ENCODE assay signal across 9 cellular contexts in the genomic region with DNA sequence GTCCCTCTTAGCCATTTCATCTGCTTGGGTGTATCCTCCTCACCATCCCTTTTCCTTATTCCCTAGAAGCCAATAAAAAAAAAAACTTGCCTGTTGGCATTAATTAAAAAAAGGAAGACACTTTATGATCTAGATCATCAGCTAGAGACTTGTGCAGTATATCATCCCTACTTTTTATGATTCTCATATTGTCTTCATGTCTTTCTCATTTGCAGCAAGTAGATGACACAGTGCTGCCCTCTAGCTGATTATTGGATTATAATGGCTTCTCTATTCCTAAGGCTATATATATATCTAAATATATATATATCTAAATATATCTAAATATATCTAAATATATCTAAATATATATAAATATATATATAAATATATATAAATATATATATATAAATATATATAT.
DNase-seq lines count a peak whose midpoint lies in the region; ATAC-seq and TF ChIP-seq lines count a peak whose summit lies in the region.
"Had no signal": no experiment of that assay in that cellular context is flagged by ENCODE, and none has a peak within 500 bp of the region (broad histone marks: within the 10 kb centered on the region; RNA-seq: fewer than 3 reads in every experiment).

No MANE protein-coding gene starts in this region.

- no peaks in the 10 kb centered on the region for H3K9me3 Mint-ChIP-seq in neural progenitor cell
- H3K9me3 Mint-ChIP-seq: activated naive CD8-positive, alpha-beta T cell treated with anti-CD3 and anti-CD28 coated beads, Interleukin-2, amount 10 ng/mL, durations not matched to agents 7 days and 5 days had no signal

- H3K9ac ChIP-seq in neural progenitor cell: no peak overlapping the region

- peaks cover 12% of the 10 kb centered on the region for H3K4me1 Mint-ChIP-seq in neural progenitor cell

- H3K4me3 Mint-ChIP-seq in neural progenitor cell: no peak overlapping the region
- H3K4me3 Mint-ChIP-seq: activated naive CD8-positive, alpha-beta T cell treated with anti-CD3 and anti-CD28 coated beads, Interleukin-2, amount 10 ng/mL, durations not matched to agents 7 days and 5 days had no signal

- H3K9me3 ChIP-seq in A673 (ENCODE audit: low read depth, low read length, poor library complexity, severe bottlenecking) (no peaks in the 10 kb centered on the region), neural progenitor cell (ENCODE audit: low read depth) (no peaks in the 10 kb centered on the region)

- POLR2A ChIA-PET in A673 (lab: Charles Lee; ENCODE audit: low non-redundant PET): no interaction called here

- H3K27ac Mint-ChIP-seq in neural progenitor cell: no peak overlapping the region
- H3K27ac Mint-ChIP-seq: activated naive CD8-positive, alpha-beta T cell treated with anti-CD3 and anti-CD28 coated beads, Interleukin-2, amount 10 ng/mL, durations not matched to agents 7 days and 5 days had no signal

- no peaks in the 10 kb centered on the region for H3K79me2 ChIP-seq in neural progenitor cell (ENCODE audit: low read depth)

- H3K36me3 ChIP-seq in A673 (ENCODE audit: insufficient read depth, low read length, poor library complexity, severe bottlenecking): no peaks in the 10 kb centered on the region
- H3K36me3 ChIP-seq in neural progenitor cell: no peaks in the 10 kb centered on the region

- DNase-seq in A673 (ENCODE audit: low spot score) (peak; percentile 71), NCI-H345 treated with DMSO at 0.1 percent for 48 hours (lab: John Stamatoyannopoulos, UW; ENCODE audit: unreplicated experiment) (peak; percentile 60), cardiac fibroblast (ENCODE audit: low read depth in 2 of 2) (peak; percentile 73 to 81), neural progenitor cell (ENCODE audit: low spot score) (peak; percentile 18)
- DNase-seq: activated naive CD8-positive, alpha-beta T cell treated with anti-CD3 and anti-CD28 coated beads, Interleukin-2, amount 10 ng/mL, durations not matched to agents 7 days and 5 days had no signal

- H3K4me1 ChIP-seq in A673 (ENCODE audit: insufficient read depth, low read length, poor library complexity, severe bottlenecking) (peaks cover 5% of the 10 kb centered on the region), neural progenitor cell (peaks cover 10% of the 10 kb centered on the region)

- H2AFZ ChIP-seq in neural progenitor cell (replicated peaks): no peak overlapping the region

- peak; percentile 62 for TF ChIP-seq CTCF in A673 (conservative IDR thresholded peaks at IDR 0.05; ENCODE audit: low read depth, low read length)
- TF ChIP-seq CTCF in GM12875 (IDR thresholded peaks at IDR 0.05; ENCODE audit: borderline replicate concordance, insufficient read depth, low read depth, low read length): peak; percentile 25; the same call in 1 of the 2 replicates
- TF ChIP-seq CTCF in cardiac fibroblast (IDR thresholded peaks at IDR 0.05; ENCODE audit: low read depth, low read length): peak; percentile 34
- TF ChIP-seq CTCF in neural progenitor cell (IDR thresholded peaks at IDR 0.05): peak; percentile 53

- intact Hi-C loops in A673 (cut with micrococcal nuclease; ENCODE audit: unreplicated experiment): loop anchor here (5.0 kb wide), 1 partner anchor 138 kb away; no protein-coding TSS in a partner anchor

- no peak for ATAC-seq in GM18519 (IDR thresholded peaks at IDR 0.05; ENCODE audit: low FRiP score, unreplicated experiment)
- ATAC-seq in HG02678 (IDR thresholded peaks at IDR 0.05; ENCODE audit: unreplicated experiment): no peak
- no peak for ATAC-seq in HG03354 (IDR thresholded peaks at IDR 0.05; ENCODE audit: poor library complexity, severe bottlenecking, unreplicated experiment)

- no peak overlapping the region for H3K27ac ChIP-seq in A673 (ENCODE audit: low read depth, low read length, poor library complexity, severe bottlenecking)
- H3K27ac ChIP-seq in neural progenitor cell: no peak overlapping the region

- H4K20me1 ChIP-seq in neural progenitor cell (ENCODE audit: low read depth): no peaks in the 10 kb centered on the region

- H3K36me3 Mint-ChIP-seq in neural progenitor cell: peaks cover 3% of the 10 kb centered on the region
- H3K36me3 Mint-ChIP-seq: activated naive CD8-positive, alpha-beta T cell treated with anti-CD3 and anti-CD28 coated beads, Interleukin-2, amount 10 ng/mL, durations not matched to agents 7 days and 5 days had no signal

- H3K27me3 ChIP-seq in A673 (replicated peaks; ENCODE audit: insufficient read depth, low read depth, low read length, poor library complexity): no peaks in the 10 kb centered on the region
- no peaks in the 10 kb centered on the region for H3K27me3 ChIP-seq in neural progenitor cell

- BruUV-seq in A673 (replicated peaks; lab: Mats Ljungman, UMichigan): no TSS peak

- peaks cover 2% of the 10 kb centered on the region for H3K27me3 Mint-ChIP-seq in neural progenitor cell (ENCODE audit: insufficient read depth, low read depth)
- H3K27me3 Mint-ChIP-seq: activated naive CD8-positive, alpha-beta T cell treated with anti-CD3 and anti-CD28 coated beads, Interleukin-2, amount 10 ng/mL, durations not matched to agents 7 days and 5 days had no signal

- no peak overlapping the region for H3K4me2 ChIP-seq in neural progenitor cell

- H3K4me3 ChIP-seq in A673 (ENCODE audit: low read depth, low read length, poor library complexity, severe bottlenecking) (no peak overlapping the region), GM12875 (ENCODE audit: low read depth, low read length) (no peak overlapping the region), cardiac fibroblast (replicated peaks in 1 of 2; ENCODE audit: low read depth in 2 of 2, low read length in 2 of 2) (no peak overlapping the region), neural progenitor cell (no peak overlapping the region)

- H3F3A ChIP-seq in neural progenitor cell (ENCODE audit: low read depth): peaks cover 20% of the 10 kb centered on the region

- CTCF ChIA-PET in A673 (lab: Charles Lee): interaction anchor here (0.6 to 0.7 kb wide), 3 partner anchors 25 to 1463 kb away, joined by 3 to 5 read pairs (median 3); no protein-coding TSS in a partner anchor

Comparison
In these comparisons a context has a peak if more than half of its experiments do, and no peak if none do; other contexts are left out.
1. DNase-seq: peak in every context shown above with its lines; median percentile 77 in cardiac fibroblast; 71 in A673; 60 in NCI-H345 treated with DMSO at 0.1 percent for 48 hours; 18 in neural progenitor cell.